In genomic region chr3:108153451-108153981, GRCh38 we compare ENCODE assay signal across 8 cellular contexts.
DNase-seq lines count a peak whose midpoint lies in the region; ATAC-seq and TF ChIP-seq lines count a peak whose summit lies in the region.

No MANE protein-coding gene starts in this region.

- H3K27ac Mint-ChIP-seq in stimulated activated memory B cell treated with anti-CD40 and anti-IgM and Interleukin-4, amounts not matched to agents 10 μg/mL and 1 μg/mL and 100 μg/mL, for 72 hours = no peak overlapping the region

- no peak overlapping the region for H3K4me3 ChIP-seq in adrenal gland

- H3K4me3 Mint-ChIP-seq in stimulated activated memory B cell treated with anti-CD40 and anti-IgM and Interleukin-4, amounts not matched to agents 10 μg/mL and 1 μg/mL and 100 μg/mL, for 72 hours = no peak overlapping the region

- H3K36me3 Mint-ChIP-seq in stimulated activated memory B cell treated with anti-CD40 and anti-IgM and Interleukin-4, amounts not matched to agents 10 μg/mL and 1 μg/mL and 100 μg/mL, for 72 hours = peaks cover 16% of the 10 kb centered on the region

- WGBS in adrenal gland, 4 donors = 67 to 74% (median 69%) methylated on average over 7 of the region's 7 CpGs

- H3K9me3 ChIP-seq in adrenal gland (replicated peaks in 1 of 3) = no peaks in the 10 kb centered on the region

- no peaks in the 10 kb centered on the region for H3K36me3 ChIP-seq in adrenal gland (replicated peaks in 1 of 2)

- TF ChIP-seq POLR2A in adrenal gland (IDR thresholded peaks at IDR 0.05) = no peak

- no peaks in the 10 kb centered on the region for H3K4me1 ChIP-seq in adrenal gland (replicated peaks in 1 of 2)

- ATAC-seq in HG03442 (IDR thresholded peaks at IDR 0.05; ENCODE audit: unreplicated experiment) (peak; percentile 66), left colon (peak; percentile 80), HG02970 (IDR thresholded peaks at IDR 0.05; ENCODE audit: low FRiP score, unreplicated experiment) (no peak)
- no peak for ATAC-seq in stimulated activated memory B cell treated with anti-CD40 and anti-IgM and Interleukin-4, amounts not matched to agents 10 μg/mL and 1 μg/mL and 100 μg/mL, for 72 hours

- H3K27me3 ChIP-seq in adrenal gland = no peaks in the 10 kb centered on the region

- no peaks in the 10 kb centered on the region for H3K27me3 Mint-ChIP-seq in stimulated activated memory B cell treated with anti-CD40 and anti-IgM and Interleukin-4, amounts not matched to agents 10 μg/mL and 1 μg/mL and 100 μg/mL, for 72 hours

- no peak overlapping the region for H3K27ac ChIP-seq in adrenal gland

- peaks cover 13% of the 10 kb centered on the region for H3K4me1 Mint-ChIP-seq in stimulated activated memory B cell treated with anti-CD40 and anti-IgM and Interleukin-4, amounts not matched to agents 10 μg/mL and 1 μg/mL and 100 μg/mL, for 72 hours

- intact Hi-C loops in adrenal gland (cut with DNase I) (loop anchor here in 1 of 2 donors (10.0 kb wide), 1 partner anchor 321 kb away; no protein-coding TSS in a partner anchor), left colon (cut with DNase I, micrococcal nuclease) (no loop called here)

- TF ChIP-seq CTCF in adrenal gland (IDR thresholded peaks at IDR 0.05) = peak; percentile 43 to 58 (median 55)

- DNase-seq in activated gamma-delta T cell treated with Interleukin-2 at 50 U/mL for 16 hours = peak; percentile 18
- DNase-seq in activated gamma-delta T cell (lab: John Stamatoyannopoulos, UW) = no peak
- DNase-seq in RKO (ENCODE audit: low spot score) = peak; percentile 61
- DNase-seq in adrenal gland = peak; percentile 32 to 73 (median 50)
- DNase-seq in left colon = peak; percentile 48 to 49

- peaks cover 14% of the 10 kb centered on the region for H3K9me3 Mint-ChIP-seq in stimulated activated memory B cell treated with anti-CD40 and anti-IgM and Interleukin-4, amounts not matched to agents 10 μg/mL and 1 μg/mL and 100 μg/mL, for 72 hours

Comparison
In these comparisons a context has a peak if more than half of its experiments do, and no peak if none do; other contexts are left out.
1. ATAC-seq: peak in HG03442 (single experiment) and left colon (single experiment); none in HG02970 (single experiment) and stimulated activated memory B cell treated with anti-CD40 and anti-IgM and Interleukin-4, amounts not matched to agents 10 μg/mL and 1 μg/mL and 100 μg/mL, for 72 hours (single experiment).